In the genomic region with DNA sequence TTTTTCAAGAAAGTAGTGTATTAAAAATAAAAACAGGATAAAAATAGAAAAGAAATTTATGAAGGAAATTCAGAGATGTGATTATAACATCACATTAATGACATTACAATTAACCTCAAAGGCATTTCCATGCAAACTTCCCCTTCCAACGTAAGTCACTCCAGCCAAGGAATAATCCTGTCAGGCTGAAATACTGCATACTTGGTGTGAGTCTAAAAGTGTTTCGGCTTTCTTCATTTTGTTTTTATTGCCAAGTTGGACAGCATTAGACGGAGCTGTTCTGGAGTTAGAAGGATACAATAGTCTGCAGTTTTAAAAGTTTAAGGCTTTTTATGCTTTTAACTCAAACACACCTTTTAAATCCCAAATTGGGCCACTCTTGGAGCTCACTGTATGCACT, we compare ENCODE assay signal across 11 cellular contexts.
"Had no signal": no experiment of that assay in that cellular context is flagged by ENCODE, and none has a peak within 500 bp of the region (broad histone marks: within the 10 kb centered on the region; RNA-seq: fewer than 3 reads in every experiment).

No MANE protein-coding gene starts in this region.

- H3K27ac ChIP-seq: right lobe of liver, suprapubic skin, WERI-Rb-1 had no signal

- H3K4me1 ChIP-seq: right lobe of liver, suprapubic skin had no signal

- DNase-seq: activated CD8-positive, alpha-beta T cell treated with anti-CD3 and anti-CD28 coated beads for 36 hours; activated effector memory CD4-positive, alpha-beta T cell treated with anti-CD3 and anti-CD28 coated beads, Interleukin-2, amount 50 U/mL, for 16 hours; activated T-cell treated with anti-CD3 and anti-CD28 coated beads, Interleukin-2, amount 50 U/mL, for 4 hours; effector CD8-positive, alpha-beta T cell; mesenchymal stem cell; nucleus accumbens; right lobe of liver; WERI-Rb-1 had no signal

- H3K9me3 ChIP-seq: right lobe of liver, suprapubic skin had no signal

- ATAC-seq: activated CD8-positive, alpha-beta T cell treated with anti-CD3 and anti-CD28 coated beads for 36 hours; activated T-cell treated with anti-CD3 and anti-CD28 coated beads, Interleukin-2, amount 50 U/mL, for 4 hours; left lobe of liver; right lobe of liver; SK-N-SH treated with all-trans-retinoic acid at 6 μM for 48 hours had no signal

- H3K36me3 ChIP-seq: right lobe of liver, suprapubic skin, WERI-Rb-1 had no signal

- H3K27me3 ChIP-seq: right lobe of liver, suprapubic skin had no signal

- H3K4me3 ChIP-seq: right lobe of liver, suprapubic skin had no signal
